Comparison of ENCODE assay signal across 23 cellular contexts in the genomic region with DNA sequence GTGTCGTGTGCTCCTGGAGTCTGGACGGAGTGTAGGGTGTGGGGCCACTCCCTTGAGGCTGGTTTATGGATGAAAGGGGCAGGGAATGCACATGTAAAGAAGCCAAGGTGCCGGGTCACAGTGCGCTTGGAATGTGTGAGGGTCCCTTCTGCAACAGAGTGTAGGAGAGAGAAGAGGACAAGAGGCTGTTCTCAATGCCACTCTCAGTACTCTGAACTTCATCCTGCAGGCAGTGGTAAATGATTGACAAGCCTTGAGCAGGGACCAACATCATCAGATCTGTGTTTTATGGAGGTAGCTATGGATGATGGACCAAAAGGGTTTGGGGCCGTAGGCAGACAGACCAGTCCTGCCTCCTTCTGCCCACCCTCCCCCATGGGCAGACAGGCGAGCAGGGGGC. TPM values are rescaled to one million over a fixed set of nuclear protein-coding genes. Genes with fewer than 3 reads are reported as not detected.
DNase-seq lines count a peak whose midpoint lies in the region; ATAC-seq, FAIRE-seq and TF ChIP-seq lines count a peak whose summit lies in the region.
"Had no signal": no experiment of that assay in that cellular context is flagged by ENCODE, and none has a peak within 500 bp of the region (broad histone marks: within the 10 kb centered on the region; RNA-seq: fewer than 3 reads in every experiment).

No MANE protein-coding gene starts in this region.

- H4K5ac ChIP-seq in H1 (ENCODE audit: insufficient read length, low read depth, low read length) = no peak overlapping the region

- H3K27me3 ChIP-seq in HepG2 (ENCODE audit: control insufficient read depth in 1 of 2, insufficient read depth in 2 of 2, low read length in 2 of 2) (peaks cover 0 to 17% of the 10 kb centered on the region in 2 experiments; a peak in 4 of 5 replicates), right lobe of liver (no peaks in the 10 kb centered on the region), H1 (replicated peaks in 1 of 4; ENCODE audit: control insufficient read depth in 3 of 4, extremely low read depth in 1 of 4, insufficient read depth in 3 of 4, low read length in 3 of 4) (peaks cover 0 to 6% (median 4%) of the 10 kb centered on the region in 4 experiments; a peak in 5 of 7 replicates), upper lobe of right lung (no peaks in the 10 kb centered on the region)

- CTCF ChIA-PET in HepG2 (lab: Yijun Ruan, JAX; ENCODE audit: low intra/inter-chr PET ratio, low total read pairs) = no interaction called here
- CTCF ChIA-PET in H1 (lab: Charles Lee; ENCODE audit: partially characterized antibody) = no interaction called here

- no TSS peak for BruUV-seq in HepG2 (replicated peaks; lab: Mats Ljungman, UMichigan)

- H3K79me2 ChIP-seq in HepG2 (ENCODE audit: insufficient read depth, low read length) (no peaks in the 10 kb centered on the region), H1 (ENCODE audit: control insufficient read depth in 1 of 2, insufficient read depth in 2 of 2, low read length in 2 of 2) (no peaks in the 10 kb centered on the region)

- ATAC-seq in HepG2 = peak; percentile 90
- ATAC-seq in right lobe of liver = no peak
- peak; percentile 19 for ATAC-seq in upper lobe of right lung
- ATAC-seq: CD8-positive, alpha-beta T cell; GM23338 had no signal

- no peak overlapping the region for H3K4ac ChIP-seq in H1 (replicated peaks; ENCODE audit: insufficient read length, low read depth, low read length)

- H4K8ac ChIP-seq in H1 (ENCODE audit: extremely low read depth, insufficient read depth, low read length) = no peak overlapping the region

- H3K4me3 ChIP-seq in HepG2 (replicated peaks in 1 of 3; ENCODE audit: insufficient read depth in 1 of 3, low read depth in 2 of 3, low read length in 3 of 3) (no peak overlapping the region), right lobe of liver (no peak overlapping the region), H1 (ENCODE audit: extremely low read depth in 1 of 4, insufficient read depth in 2 of 4, low read depth in 3 of 4, low read length in 4 of 4) (no peak overlapping the region), upper lobe of right lung (no peak overlapping the region)
- H3K4me3 ChIP-seq: GM23338, HAP-1 had no signal

- no peak overlapping the region for H3K56ac ChIP-seq in H1 (replicated peaks; ENCODE audit: insufficient read length, low read depth, low read length)

- TF ChIP-seq EP300 in HepG2 (IDR thresholded peaks at IDR 0.05; ENCODE audit: low read depth in 2 of 2, low read length in 2 of 2) = no peak
- no peak for TF ChIP-seq EP300 in HepG2 (CRISPR knock-in tag; IDR thresholded peaks at IDR 0.05; ENCODE audit: borderline replicate concordance)
- TF ChIP-seq EP300 in H1 (IDR thresholded peaks at IDR 0.05; ENCODE audit: borderline replicate concordance in 1 of 2, low read depth in 2 of 2, low read length in 2 of 2) = no peak

- H2BK5ac ChIP-seq in H1 (ENCODE audit: low read depth, low read length) = no peak overlapping the region

- no peak overlapping the region for H3K9ac ChIP-seq in HepG2 (ENCODE audit: insufficient read depth, low read depth, low read length)
- H3K9ac ChIP-seq in H1 (replicated peaks in 1 of 4; ENCODE audit: extremely low read depth in 1 of 4, low read depth in 3 of 4, low read length in 3 of 4) = no peak overlapping the region

- H3K36me3 ChIP-seq in HepG2 (replicated peaks in 1 of 2; ENCODE audit: control insufficient read depth in 1 of 2, insufficient read depth in 2 of 2, low read length in 2 of 2) (no peaks in the 10 kb centered on the region), right lobe of liver (no peaks in the 10 kb centered on the region), H1 (ENCODE audit: control insufficient read depth in 2 of 4, insufficient read depth in 4 of 4, low read length in 3 of 4) (no peaks in the 10 kb centered on the region), upper lobe of right lung (no peaks in the 10 kb centered on the region)
- H3K36me3 ChIP-seq: HAP-1 had no signal

- no peak overlapping the region for H3K18ac ChIP-seq in H1 (ENCODE audit: extremely low read depth, low read length)

- 3% methylated on average over 6 of the region's 6 CpGs for WGBS in HepG2 (ENCODE audit: low lambda C conversion rate)
- 59% methylated on average over 3 of the region's 6 CpGs for WGBS in right lobe of liver (ENCODE audit: insufficient coverage, low coverage, low lambda C conversion rate, missing lambda C conversion rate)
- WGBS in H1 (ENCODE audit: extremely low coverage in 1 of 2, insufficient coverage in 1 of 2, insufficient read length in 1 of 2, insufficient replicate concordance in 2 of 2, low coverage in 1 of 2, low lambda C conversion rate in 2 of 2, missing lambda C conversion rate in 1 of 2), 2 experiments = 89% methylated on average over 6 of the region's 6 CpGs; no CpG with 5 or more reads in 1 of the 2 experiments

- H3K4me2 ChIP-seq in HepG2 (ENCODE audit: low read depth, low read length) (no peak overlapping the region), H1 (ENCODE audit: insufficient read depth in 1 of 2, low read depth in 2 of 2, low read length in 2 of 2) (no peak overlapping the region)
- H3K4me2 ChIP-seq: GM23338 had no signal

- in situ Hi-C loops in HepG2 (cut with HindIII; ENCODE audit: extremely low pct_ligation_motif_present, low pct_unique_long_range_greater_than_20kb) = no loop called here

- no peak overlapping the region for H2BK20ac ChIP-seq in H1 (ENCODE audit: low read length)

- DNase-seq in HepG2 (ENCODE audit: low spot score) = no peak
- DNase-seq in right lobe of liver = no peak
- no peak for DNase-seq in H1 (ENCODE audit: low read depth in 1 of 2, low spot score in 2 of 2)
- DNase-seq in upper lobe of right lung = no peak
- no peak for DNase-seq in Kasumi-1 (lab: John Stamatoyannopoulos, UW)
- DNase-seq in NCI-H510A (lab: John Stamatoyannopoulos, UW) = no peak
- DNase-seq: C1 segment of cervical spinal cord; Caco-2; CD4-positive, CD25-positive, alpha-beta regulatory T cell; CD8-positive, alpha-beta T cell; DMS153; DMS79 treated with DMSO at 0.1 percent for 48 hours; GF-D8; HFFc6 had no signal

- FAIRE-seq in HepG2 (lab: Jason Lieb, UNC) (no peak), H1 (lab: Jason Lieb, UNC) (no peak)
- FAIRE-seq: GM12891, GM18507, H54 had no signal

- H4K91ac ChIP-seq in H1 (replicated peaks; ENCODE audit: insufficient read length, low read length) = no peak overlapping the region

- no peaks in the 10 kb centered on the region for H3K23me2 ChIP-seq in H1 (ENCODE audit: low read depth, low read length)

- H4K20me1 ChIP-seq in HepG2 (ENCODE audit: insufficient read depth, low read length) (no peaks in the 10 kb centered on the region), H1 (replicated peaks in 1 of 2; ENCODE audit: control insufficient read depth in 1 of 2, insufficient read depth in 2 of 2, low read length in 2 of 2) (peaks cover 0 to 3% of the 10 kb centered on the region in 2 experiments)

- POLR2A ChIA-PET in HepG2 (lab: Yijun Ruan, JAX) = no interaction called here
- POLR2A ChIA-PET in H1 (lab: Charles Lee; ENCODE audit: partially characterized antibody) = no interaction called here

- TF ChIP-seq RAD21 in HepG2 (CRISPR knock-in tag; IDR thresholded peaks at IDR 0.05) = no peak
- no peak for TF ChIP-seq RAD21 in H1 (IDR thresholded peaks at IDR 0.05 in 1 of 2, conservative IDR thresholded peaks at IDR 0.05 in 1 of 2; ENCODE audit: low read depth in 2 of 2, low read length in 2 of 2)

- H3K4me1 ChIP-seq in HepG2 (ENCODE audit: insufficient read depth, low read length) = peaks cover 9% of the 10 kb centered on the region
- H3K4me1 ChIP-seq in right lobe of liver = no peaks in the 10 kb centered on the region
- no peaks in the 10 kb centered on the region for H3K4me1 ChIP-seq in H1 (replicated peaks in 1 of 4; ENCODE audit: control insufficient read depth in 3 of 4, insufficient read depth in 4 of 4, low read length in 3 of 4)
- no peaks in the 10 kb centered on the region for H3K4me1 ChIP-seq in upper lobe of right lung
- H3K4me1 ChIP-seq: Caco-2, HAP-1 had no signal

- no peak overlapping the region for H2AFZ ChIP-seq in HepG2 (ENCODE audit: low read length)
- no peak overlapping the region for H2AFZ ChIP-seq in H1 (ENCODE audit: low read length)
- H2AFZ ChIP-seq: GM23338 had no signal

- no peak overlapping the region for H3K14ac ChIP-seq in H1 (ENCODE audit: insufficient read length)

- intact Hi-C loops in HepG2 (cut with micrococcal nuclease; ENCODE audit: unreplicated experiment) (no loop called here), right lobe of liver (cut with DNase I) (no loop called here), upper lobe of right lung (cut with DNase I) (no loop called here)

- H3K23ac ChIP-seq in H1 (ENCODE audit: insufficient read length) = no peak overlapping the region

- 0 out of 2 replicates have a peak overlapping the region, but pooled peaks have one; percentile 39 for H2AK5ac ChIP-seq in H1 (ENCODE audit: low read depth, low read length)

- H2BK120ac ChIP-seq in H1 (replicated peaks; ENCODE audit: low read depth, low read length) = no peak overlapping the region

- H3K79me1 ChIP-seq in H1 (ENCODE audit: low read depth, low read length) = no peaks in the 10 kb centered on the region

- no peak overlapping the region for H2BK12ac ChIP-seq in H1 (ENCODE audit: low read depth, low read length)

- H3K9me3 ChIP-seq in HepG2 (ENCODE audit: low read length) (no peaks in the 10 kb centered on the region), right lobe of liver (no peaks in the 10 kb centered on the region), H1 (ENCODE audit: insufficient read depth in 2 of 2, low read depth in 1 of 2, low read length in 1 of 2) (peaks cover 0 to 4% of the 10 kb centered on the region in 2 experiments; a peak in 1 of 4 replicates), upper lobe of right lung (no peaks in the 10 kb centered on the region)
- H3K9me3 ChIP-seq: HAP-1 had no signal

- no peak overlapping the region for H2BK15ac ChIP-seq in H1 (ENCODE audit: low read length)

- no peak overlapping the region for H3K27ac ChIP-seq in HepG2 (ENCODE audit: extremely low read length, insufficient read depth, low read length)
- H3K27ac ChIP-seq in right lobe of liver = no peak overlapping the region
- H3K27ac ChIP-seq in H1 (ENCODE audit: low read depth, low read length) = no peak overlapping the region
- H3K27ac ChIP-seq in upper lobe of right lung = no peak overlapping the region

- no peak for TF ChIP-seq POLR2A in HepG2 (IDR thresholded peaks at IDR 0.05; ENCODE audit: insufficient read depth in 1 of 2, low read depth in 2 of 2, low read length in 2 of 2)
- TF ChIP-seq POLR2A in right lobe of liver (IDR thresholded peaks at IDR 0.05) = no peak
- TF ChIP-seq POLR2A in H1 (IDR thresholded peaks at IDR 0.05; ENCODE audit: control extremely low read depth in 1 of 2, low read depth in 2 of 2, low read length in 2 of 2) = no peak

- TF ChIP-seq CTCF in HepG2 (CRISPR knock-in tag; IDR thresholded peaks at IDR 0.05) (no peak), right lobe of liver (IDR thresholded peaks at IDR 0.05) (no peak), H1 (IDR thresholded peaks at IDR 0.05; ENCODE audit: control extremely low read depth in 1 of 3, insufficient read depth in 1 of 3, low read depth in 1 of 3, low read length in 3 of 3) (no peak), upper lobe of right lung (IDR thresholded peaks at IDR 0.05) (no peak)

RNA-seq across cellular contexts. Expression of a gene that starts 7.2 kb away (rescaled TPM):
- total RNA-seq in HepG2 (2016; rRNA removed; fragmentation: Illumina TruSeq; extraction: Trizol) (0.22 TPM in 1 of 2 replicates, not detected in the other), right lobe of liver (1 to 10 TPM in 4 of 6 experiments, under 1 TPM in 2; 0.49 to 2.9 (median 1.0) TPM), upper lobe of right lung (18.7 TPM)
- total RNA-seq in HepG2 (2016; cell fraction: cytosol; rRNA removed; fragmentation: Illumina TruSeq; extraction: Trizol; ENCODE audit: low read depth) = not detected in 2 replicates
- total RNA-seq in HepG2 (2016; cell fraction: insoluble cytoplasmic fraction; rRNA removed; fragmentation: Illumina TruSeq; extraction: Trizol) = 0.22 TPM in 1 of 2 replicates, not detected in the other
- total RNA-seq in HepG2 (2016; cell fraction: membrane; rRNA removed; fragmentation: Illumina TruSeq; extraction: Trizol) = 0.77 and 0.93 TPM in 2 replicates
- not detected in 2 replicates for total RNA-seq in HepG2 (2016; cell fraction: nucleus; rRNA removed; fragmentation: Illumina TruSeq; extraction: Trizol)
- polyA plus RNA-seq in HepG2 (2011; rRNA removed) (1.7 and 2.9 TPM in 2 replicates), H1 (2011; rRNA removed) (4.3 and 4.6 TPM in 2 replicates)
- 0.89 and 1.5 TPM in 2 replicates for polyA plus RNA-seq in HepG2 (2011; cell fraction: cytosol; rRNA removed)
- polyA plus RNA-seq in HepG2 (2011; cell fraction: nucleus; rRNA removed) = 0.82 and 1.1 TPM in 2 replicates
- 1.5 and 2.3 TPM in 2 replicates for polyA plus RNA-seq in HepG2 (2012)
- 0.12 and 0.19 TPM in 2 replicates for polyA plus RNA-seq in HepG2 (2016; cell fraction: cytosol; fragmentation: Illumina TruSeq; extraction: Trizol; ENCODE audit: low read depth)
- polyA plus RNA-seq in HepG2 (2016; cell fraction: insoluble cytoplasmic fraction; fragmentation: Illumina TruSeq; extraction: Trizol; ENCODE audit: low read depth) = 0.35 TPM in 1 of 2 replicates, not detected in the other
- polyA plus RNA-seq in HepG2 (2016; cell fraction: membrane; fragmentation: Illumina TruSeq; extraction: Trizol; ENCODE audit: low read depth) = 0.22 and 0.45 TPM in 2 replicates
- 0.72 and 1.0 TPM in 2 replicates for polyA plus RNA-seq in HepG2 (2016; cell fraction: nucleus; fragmentation: Illumina TruSeq; extraction: Trizol; ENCODE audit: insufficient read depth, low read depth)
- polyA minus RNA-seq in HepG2 (2011; rRNA and poly(A)+ RNA removed; ENCODE audit: low replicate concordance) = not detected in 2 replicates
- 0.59 TPM in 1 of 2 replicates, not detected in the other for polyA minus RNA-seq in HepG2 (2011; cell fraction: cytosol; rRNA and poly(A)+ RNA removed)
- 1.4 and 1.5 TPM in 2 replicates for polyA minus RNA-seq in HepG2 (2011; cell fraction: nucleus; rRNA and poly(A)+ RNA removed)
- total RNA-seq in H1 (2021; fragmentation: NEBNext Ultra II Directional; extraction: Animal tissue kit (Norgen Biotek cat#: 25700)) = 10.4 and 11.5 TPM in 2 replicates
- 5.4 TPM for polyA plus RNA-seq in H1 (2011; cell fraction: cytosol; rRNA removed)
- 7.2 TPM for polyA plus RNA-seq in H1 (2011; cell fraction: nucleus; rRNA removed)
- polyA plus RNA-seq in H1 (2012, experiment 1 of 2) = 4.5 to 6.0 TPM (median 4.9 TPM) in 4 replicates
- 2.0 TPM for polyA plus RNA-seq in H1 (2012, experiment 2 of 2)
- polyA plus RNA-seq in H1 (2013, experiment 1 of 2) = 11.7 TPM
- polyA plus RNA-seq in H1 (2013, experiment 2 of 2) = 12.0 TPM
- polyA minus RNA-seq in H1 (2011; rRNA and poly(A)+ RNA removed) = 2.8 and 4.6 TPM in 2 replicates
- 6.0 TPM for polyA minus RNA-seq in H1 (2011; cell fraction: cytosol; rRNA and poly(A)+ RNA removed)
- 7.4 TPM for polyA minus RNA-seq in H1 (2011; cell fraction: nucleus; rRNA and poly(A)+ RNA removed)
- total RNA-seq: A172; A673; Caco-2; CD4-positive, CD25-positive, alpha-beta regulatory T cell; G401; HFFc6 had no signal
- polyA plus RNA-seq: BJ had no signal

RNA-seq across cellular contexts. Expression of a gene that starts 30.3 kb away (rescaled TPM):
- 246 and 290 TPM in 2 replicates for total RNA-seq in HepG2 (2016; rRNA removed; fragmentation: Illumina TruSeq; extraction: Trizol)
- total RNA-seq in HepG2 (2016; cell fraction: cytosol; rRNA removed; fragmentation: Illumina TruSeq; extraction: Trizol; ENCODE audit: low read depth) = 198 and 234 TPM in 2 replicates
- 252 and 306 TPM in 2 replicates for total RNA-seq in HepG2 (2016; cell fraction: insoluble cytoplasmic fraction; rRNA removed; fragmentation: Illumina TruSeq; extraction: Trizol)
- 319 and 324 TPM in 2 replicates for total RNA-seq in HepG2 (2016; cell fraction: membrane; rRNA removed; fragmentation: Illumina TruSeq; extraction: Trizol)
- total RNA-seq in HepG2 (2016; cell fraction: nucleus; rRNA removed; fragmentation: Illumina TruSeq; extraction: Trizol) = 159 and 173 TPM in 2 replicates
- 280 and 348 TPM in 2 replicates for polyA plus RNA-seq in HepG2 (2011; rRNA removed)
- polyA plus RNA-seq in HepG2 (2011; cell fraction: cytosol; rRNA removed) = 192 and 226 TPM in 2 replicates
- 139 and 154 TPM in 2 replicates for polyA plus RNA-seq in HepG2 (2011; cell fraction: nucleus; rRNA removed)
- polyA plus RNA-seq in HepG2 (2012) = 301 and 382 TPM in 2 replicates
- 328 and 393 TPM in 2 replicates for polyA plus RNA-seq in HepG2 (2016; cell fraction: cytosol; fragmentation: Illumina TruSeq; extraction: Trizol; ENCODE audit: low read depth)
- polyA plus RNA-seq in HepG2 (2016; cell fraction: insoluble cytoplasmic fraction; fragmentation: Illumina TruSeq; extraction: Trizol; ENCODE audit: low read depth) = 381 and 406 TPM in 2 replicates
- 353 and 372 TPM in 2 replicates for polyA plus RNA-seq in HepG2 (2016; cell fraction: membrane; fragmentation: Illumina TruSeq; extraction: Trizol; ENCODE audit: low read depth)
- 287 and 295 TPM in 2 replicates for polyA plus RNA-seq in HepG2 (2016; cell fraction: nucleus; fragmentation: Illumina TruSeq; extraction: Trizol; ENCODE audit: insufficient read depth, low read depth)
- 137 and 198 TPM in 2 replicates for polyA minus RNA-seq in HepG2 (2011; rRNA and poly(A)+ RNA removed; ENCODE audit: low replicate concordance)
- 154 and 160 TPM in 2 replicates for polyA minus RNA-seq in HepG2 (2011; cell fraction: cytosol; rRNA and poly(A)+ RNA removed)
- 316 and 328 TPM in 2 replicates for polyA minus RNA-seq in HepG2 (2011; cell fraction: nucleus; rRNA and poly(A)+ RNA removed)
- total RNA-seq in right lobe of liver = 10 to 100 TPM; 52.1 to 72.1 (median 60.3) TPM
- 150 and 155 TPM in 2 replicates for total RNA-seq in H1 (2021; fragmentation: NEBNext Ultra II Directional; extraction: Animal tissue kit (Norgen Biotek cat#: 25700))
- polyA plus RNA-seq in H1 (2011; rRNA removed) = 78.7 and 115 TPM in 2 replicates
- 169 TPM for polyA plus RNA-seq in H1 (2011; cell fraction: cytosol; rRNA removed)
- 96.8 TPM for polyA plus RNA-seq in H1 (2011; cell fraction: nucleus; rRNA removed)
- 165 to 214 TPM (median 182 TPM) in 4 replicates for polyA plus RNA-seq in H1 (2012, experiment 1 of 2)
- 60.1 TPM for polyA plus RNA-seq in H1 (2012, experiment 2 of 2)
- 107 TPM for polyA plus RNA-seq in H1 (2013, experiment 1 of 2)
- polyA plus RNA-seq in H1 (2013, experiment 2 of 2) = 106 TPM
- 107 and 121 TPM in 2 replicates for polyA minus RNA-seq in H1 (2011; rRNA and poly(A)+ RNA removed)
- polyA minus RNA-seq in H1 (2011; cell fraction: cytosol; rRNA and poly(A)+ RNA removed) = 83.2 TPM
- polyA minus RNA-seq in H1 (2011; cell fraction: nucleus; rRNA and poly(A)+ RNA removed) = 78.8 TPM
- total RNA-seq in upper lobe of right lung = 68.4 TPM

RNA-seq across cellular contexts. Expression of a gene that starts 31.2 kb away (rescaled TPM):
- total RNA-seq in HepG2 (2016; rRNA removed; fragmentation: Illumina TruSeq; extraction: Trizol) = 8.8 and 13.0 TPM in 2 replicates
- total RNA-seq in HepG2 (2016; cell fraction: cytosol; rRNA removed; fragmentation: Illumina TruSeq; extraction: Trizol; ENCODE audit: low read depth) = 4.1 and 4.9 TPM in 2 replicates
- total RNA-seq in HepG2 (2016; cell fraction: insoluble cytoplasmic fraction; rRNA removed; fragmentation: Illumina TruSeq; extraction: Trizol) = 8.7 and 10.6 TPM in 2 replicates
- total RNA-seq in HepG2 (2016; cell fraction: membrane; rRNA removed; fragmentation: Illumina TruSeq; extraction: Trizol) = 6.5 and 8.7 TPM in 2 replicates
- total RNA-seq in HepG2 (2016; cell fraction: nucleus; rRNA removed; fragmentation: Illumina TruSeq; extraction: Trizol) = 19.0 and 22.6 TPM in 2 replicates
- polyA plus RNA-seq in HepG2 (2011; rRNA removed) = 38.1 and 48.2 TPM in 2 replicates
- polyA plus RNA-seq in HepG2 (2011; cell fraction: cytosol; rRNA removed) = 22.1 and 28.8 TPM in 2 replicates
- 105 and 110 TPM in 2 replicates for polyA plus RNA-seq in HepG2 (2011; cell fraction: nucleus; rRNA removed)
- 34.7 and 61.3 TPM in 2 replicates for polyA plus RNA-seq in HepG2 (2012)
- polyA plus RNA-seq in HepG2 (2016; cell fraction: cytosol; fragmentation: Illumina TruSeq; extraction: Trizol; ENCODE audit: low read depth) = 3.9 and 4.4 TPM in 2 replicates
- 12.2 TPM in 2 replicates for polyA plus RNA-seq in HepG2 (2016; cell fraction: insoluble cytoplasmic fraction; fragmentation: Illumina TruSeq; extraction: Trizol; ENCODE audit: low read depth)
- polyA plus RNA-seq in HepG2 (2016; cell fraction: membrane; fragmentation: Illumina TruSeq; extraction: Trizol; ENCODE audit: low read depth) = 6.9 and 8.4 TPM in 2 replicates
- 34.5 and 42.6 TPM in 2 replicates for polyA plus RNA-seq in HepG2 (2016; cell fraction: nucleus; fragmentation: Illumina TruSeq; extraction: Trizol; ENCODE audit: insufficient read depth, low read depth)
- polyA minus RNA-seq in HepG2 (2011; rRNA and poly(A)+ RNA removed; ENCODE audit: low replicate concordance) = 8.2 and 18.1 TPM in 2 replicates
- 10.2 and 13.8 TPM in 2 replicates for polyA minus RNA-seq in HepG2 (2011; cell fraction: cytosol; rRNA and poly(A)+ RNA removed)
- 143 and 147 TPM in 2 replicates for polyA minus RNA-seq in HepG2 (2011; cell fraction: nucleus; rRNA and poly(A)+ RNA removed)
- 10 to 100 TPM in 2 of 6 experiments, 1 to 10 TPM in 4; 5.9 to 23.0 (median 8.7) TPM for total RNA-seq in right lobe of liver
- 31.4 and 37.2 TPM in 2 replicates for total RNA-seq in H1 (2021; fragmentation: NEBNext Ultra II Directional; extraction: Animal tissue kit (Norgen Biotek cat#: 25700))
- polyA plus RNA-seq in H1 (2011; rRNA removed) = 12.9 and 13.6 TPM in 2 replicates
- polyA plus RNA-seq in H1 (2011; cell fraction: cytosol; rRNA removed) = 22.5 TPM
- 28.4 TPM for polyA plus RNA-seq in H1 (2011; cell fraction: nucleus; rRNA removed)
- polyA plus RNA-seq in H1 (2012, experiment 1 of 2) = 24.6 to 32.5 TPM (median 25.7 TPM) in 4 replicates
- 5.9 TPM for polyA plus RNA-seq in H1 (2012, experiment 2 of 2)
- polyA plus RNA-seq in H1 (2013, experiment 1 of 2) = 27.9 TPM
- polyA plus RNA-seq in H1 (2013, experiment 2 of 2) = 26.7 TPM
- 18.9 and 19.0 TPM in 2 replicates for polyA minus RNA-seq in H1 (2011; rRNA and poly(A)+ RNA removed)
- 15.1 TPM for polyA minus RNA-seq in H1 (2011; cell fraction: cytosol; rRNA and poly(A)+ RNA removed)
- 44.6 TPM for polyA minus RNA-seq in H1 (2011; cell fraction: nucleus; rRNA and poly(A)+ RNA removed)
- 48.3 TPM for total RNA-seq in upper lobe of right lung

Comparison
In these comparisons a context has a peak if more than half of its experiments do, and no peak if none do; other contexts are left out.
1. ATAC-seq: peak in HepG2 (single experiment) and upper lobe of right lung (single experiment); none in right lobe of liver (0 of 4).